In the genomic region with DNA sequence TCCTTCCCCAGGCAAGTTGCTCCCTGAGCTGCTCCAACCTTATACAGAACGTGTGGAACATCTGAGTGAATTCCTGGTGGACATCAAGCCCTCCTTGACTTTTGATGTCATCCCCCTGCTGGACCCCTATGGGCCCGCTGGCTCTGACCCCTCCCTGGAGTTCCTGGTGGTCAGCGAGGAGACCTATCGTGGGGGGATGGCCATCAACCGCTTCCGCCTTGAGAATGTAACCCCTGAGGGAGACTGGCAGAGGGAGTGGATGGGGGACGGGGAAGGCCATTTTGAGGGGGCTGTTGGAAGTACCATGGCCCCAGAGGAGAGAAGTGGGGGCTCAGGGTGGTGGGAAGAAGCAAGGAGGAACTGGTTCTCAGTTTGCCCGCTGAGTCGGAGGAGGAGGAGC, we compare ENCODE assay signal across 10 cellular contexts. TPM values are rescaled to one million over a fixed set of nuclear protein-coding genes. Genes with fewer than 3 reads are reported as not detected.
DNase-seq lines count a peak whose midpoint lies in the region; ATAC-seq and TF ChIP-seq lines count a peak whose summit lies in the region.
"Had no signal": no experiment of that assay in that cellular context is flagged by ENCODE, and none has a peak within 500 bp of the region (broad histone marks: within the 10 kb centered on the region; RNA-seq: fewer than 3 reads in every experiment).

No MANE protein-coding gene starts in this region.

- POLR2A ChIA-PET in CD4-positive, alpha-beta memory T cell (lab: Charles Lee; ENCODE audit: partially characterized antibody), result interaction anchor here (0.5 to 6.3 kb wide), 6 partner anchors 10 to 409 kb away, joined by 3 to 73 read pairs (median 6); partner anchors contain the start of genes NAGLU, PSMC3IP and RETREG3

- TF ChIP-seq POLR2A in body of pancreas (IDR thresholded peaks at IDR 0.05), result no peak

- TF ChIP-seq RAD21 in neural cell (conservative IDR thresholded peaks at IDR 0.05), result no peak

- intact Hi-C loops in CD4-positive, alpha-beta memory T cell (cut with micrococcal nuclease), result loop anchor here (2.0 kb wide), 1 partner anchor 13 kb away; the partner anchor contains the start of gene PSMC3IP
- intact Hi-C loops in body of pancreas (cut with DNase I) (no loop called here), upper lobe of right lung (cut with DNase I) (no loop called here)

- H3K27ac Mint-ChIP-seq in CD4-positive, alpha-beta memory T cell, result peak overlapping the region; percentile 41 to 96 (median 67)

- H3F3A ChIP-seq in neural cell (ENCODE audit: insufficient read depth, low read length, poor library complexity, severe bottlenecking), result no peaks in the 10 kb centered on the region

- H3K9me2 ChIP-seq in Karpas-422 (replicated peaks; ENCODE audit: insufficient read depth, low read length) (no peaks in the 10 kb centered on the region), neural cell (ENCODE audit: insufficient read depth, low read length) (no peaks in the 10 kb centered on the region)

- H3K9me3 Mint-ChIP-seq in CD4-positive, alpha-beta memory T cell, result peaks cover 0 to 2% (median 0%) of the 10 kb centered on the region in 8 donors

- no peaks in the 10 kb centered on the region for H3K9me3 ChIP-seq in CD4-positive, alpha-beta memory T cell (ENCODE audit: control insufficient read depth in 1 of 2, low read length in 2 of 2)
- H3K9me3 ChIP-seq in Karpas-422 (ENCODE audit: low read length) (no peaks in the 10 kb centered on the region), body of pancreas (no peaks in the 10 kb centered on the region), neural cell (ENCODE audit: low read length) (no peaks in the 10 kb centered on the region), upper lobe of right lung (no peaks in the 10 kb centered on the region)

- H3K79me2 ChIP-seq in Karpas-422 (ENCODE audit: low read length) (peaks cover 48% of the 10 kb centered on the region), neural cell (replicated peaks; ENCODE audit: insufficient read depth, low read length) (peaks cover 16% of the 10 kb centered on the region)

- H3K9ac ChIP-seq in Karpas-422 (ENCODE audit: low read length) (peak overlapping the region; percentile 96), neural cell (ENCODE audit: low read length) (no peak overlapping the region)

- WGBS in body of pancreas, 2 donors, result 70 to 79% methylated on average over 9 of the region's 9 CpGs

- in situ Hi-C loops in GM13976 (cut with MboI; ENCODE audit: low sequenced_read_pairs, unreplicated experiment), result no loop called here

- H3K36me3 ChIP-seq in CD4-positive, alpha-beta memory T cell (ENCODE audit: insufficient read depth, low read length), result peaks cover 28% of the 10 kb centered on the region
- H3K36me3 ChIP-seq in Karpas-422 (ENCODE audit: insufficient read depth, low read length) (peaks cover 15% of the 10 kb centered on the region; the same call in 1 of the 2 replicates), body of pancreas (replicated peaks in 1 of 2; ENCODE audit: insufficient read depth in 1 of 2, low read depth in 2 of 2) (peaks cover 0 to 15% of the 10 kb centered on the region in 2 donors), neural cell (ENCODE audit: insufficient read depth, low read length) (no peaks in the 10 kb centered on the region), upper lobe of right lung (peaks cover 29% of the 10 kb centered on the region)

- ATAC-seq in body of pancreas (no peak), HG03135 (IDR thresholded peaks at IDR 0.05; ENCODE audit: unreplicated experiment) (no peak), upper lobe of right lung (no peak)

- DNase-seq in CD4-positive, alpha-beta memory T cell, result no peak
- DNase-seq in Karpas-422, result no peak
- no peak for DNase-seq in body of pancreas
- no peak for DNase-seq in upper lobe of right lung
- no peak for DNase-seq in GM13976 (ENCODE audit: low spot score)
- DNase-seq in middle frontal gyrus (ENCODE audit: extremely low spot score, low spot score), result no peak
- DNase-seq: GF-D8, islet precursor cell had no signal

- H2AFZ ChIP-seq in Karpas-422 (ENCODE audit: low read length), result no peak overlapping the region
- H2AFZ ChIP-seq in neural cell (ENCODE audit: low read depth, low read length), result no peak overlapping the region

- H3K4me1 Mint-ChIP-seq in CD4-positive, alpha-beta memory T cell, result peaks cover 19 to 61% (median 44%) of the 10 kb centered on the region in 4 donors

- peaks cover 0 to 38% of the 10 kb centered on the region in 2 donors for H3K36me3 Mint-ChIP-seq in CD4-positive, alpha-beta memory T cell

- CTCF ChIA-PET in CD4-positive, alpha-beta memory T cell (lab: Charles Lee; ENCODE audit: partially characterized antibody), result interaction anchor here (0.6 to 4.5 kb wide), 4 partner anchors 11 to 46 kb away, joined by 3 to 37 read pairs (median 6); partner anchors contain the start of gene PSMC3IP

- no peaks in the 10 kb centered on the region for H3K27me3 ChIP-seq in CD4-positive, alpha-beta memory T cell (ENCODE audit: insufficient read depth, low read length)
- no peaks in the 10 kb centered on the region for H3K27me3 ChIP-seq in Karpas-422 (ENCODE audit: low read length)
- no peaks in the 10 kb centered on the region for H3K27me3 ChIP-seq in body of pancreas
- no peaks in the 10 kb centered on the region for H3K27me3 ChIP-seq in neural cell (ENCODE audit: insufficient read depth, low read depth, low read length)
- no peaks in the 10 kb centered on the region for H3K27me3 ChIP-seq in upper lobe of right lung

- H4K20me1 ChIP-seq in Karpas-422 (ENCODE audit: insufficient read depth, low read depth, low read length) (no peaks in the 10 kb centered on the region), neural cell (ENCODE audit: insufficient read depth) (no peaks in the 10 kb centered on the region)

- no peaks in the 10 kb centered on the region for H3K27me3 Mint-ChIP-seq in CD4-positive, alpha-beta memory T cell

- H3K4me3 Mint-ChIP-seq in CD4-positive, alpha-beta memory T cell, result peak overlapping the region in 7 of 8 donors; percentile 42 to 95 (median 79)

- TF ChIP-seq EP300 in neural cell (conservative IDR thresholded peaks at IDR 0.05; ENCODE audit: poor library complexity, severe bottlenecking), result no peak

- peaks cover 55% of the 10 kb centered on the region for H3K4me1 ChIP-seq in CD4-positive, alpha-beta memory T cell (ENCODE audit: insufficient read depth, low read length)
- peaks cover 39% of the 10 kb centered on the region for H3K4me1 ChIP-seq in Karpas-422 (ENCODE audit: low read length)
- peaks cover 60% of the 10 kb centered on the region for H3K4me1 ChIP-seq in body of pancreas
- H3K4me1 ChIP-seq in upper lobe of right lung, result peaks cover 50% of the 10 kb centered on the region

- no peak overlapping the region for H3K4me3 ChIP-seq in CD4-positive, alpha-beta memory T cell (ENCODE audit: low read length in 2 of 2)
- H3K4me3 ChIP-seq in Karpas-422 (ENCODE audit: low read length) (peak overlapping the region; percentile 91; the same call in 1 of the 2 replicates), body of pancreas (no peak overlapping the region), neural cell (ENCODE audit: low read length) (peak overlapping the region; percentile 93), upper lobe of right lung (no peak overlapping the region)

- H3K4me2 ChIP-seq in Karpas-422 (ENCODE audit: low read depth, low read length, poor library complexity, severe bottlenecking) (peak overlapping the region; percentile 93), neural cell (ENCODE audit: low read length) (no peak overlapping the region)

- TF ChIP-seq CTCF in body of pancreas (IDR thresholded peaks at IDR 0.05) (no peak), neural cell (IDR thresholded peaks at IDR 0.05; ENCODE audit: poor library complexity, severe bottlenecking) (no peak), upper lobe of right lung (IDR thresholded peaks at IDR 0.05) (no peak), GM13976 (IDR thresholded peaks at IDR 0.05; ENCODE audit: borderline replicate concordance, control extremely low read depth, extremely low read depth, insufficient read depth, missing control alignments) (no peak)

- H3K27ac ChIP-seq in CD4-positive, alpha-beta memory T cell (ENCODE audit: low read depth, low read length), result no peak overlapping the region
- no peak overlapping the region for H3K27ac ChIP-seq in Karpas-422 (ENCODE audit: low read length)
- H3K27ac ChIP-seq in body of pancreas, result peak overlapping the region in 3 of 4 donors; percentile 85 to 93 (median 90)
- no peak overlapping the region for H3K27ac ChIP-seq in neural cell (ENCODE audit: low read length)
- no peak overlapping the region for H3K27ac ChIP-seq in upper lobe of right lung

RNA-seq across cellular contexts. Expression of gene COASY, which starts 2.0 kb away (rescaled TPM):
- total RNA-seq in CD4-positive, alpha-beta memory T cell, result 10 to 100 TPM; 65.2 to 71.1 TPM
- 10 to 100 TPM; 44.6 to 66.0 TPM for polyA plus RNA-seq in CD4-positive, alpha-beta memory T cell
- 46.7 and 56.2 TPM in 2 replicates for total RNA-seq in Karpas-422 (2014; rRNA removed; shearing (Covaris generic); ENCODE audit: low replicate concordance)
- total RNA-seq in body of pancreas (10 to 100 TPM; 24.1 to 60.6 TPM), upper lobe of right lung (63.3 TPM)
- polyA plus RNA-seq in neural cell, result 8.2 and 10.1 TPM in 2 replicates
- polyA minus RNA-seq in neural cell, result 4.6 and 5.4 TPM in 2 replicates

RNA-seq across cellular contexts. Expression of gene MLX, which starts 3.0 kb away (rescaled TPM):
- 10 to 100 TPM; 73.3 to 73.7 TPM for total RNA-seq in CD4-positive, alpha-beta memory T cell
- 10 to 100 TPM; 38.1 to 53.6 TPM for polyA plus RNA-seq in CD4-positive, alpha-beta memory T cell
- 33.0 and 42.4 TPM in 2 replicates for total RNA-seq in Karpas-422 (2014; rRNA removed; shearing (Covaris generic); ENCODE audit: low replicate concordance)
- total RNA-seq in body of pancreas (10 to 100 TPM; 24.9 to 28.7 TPM), upper lobe of right lung (61.3 TPM)
- polyA plus RNA-seq in neural cell, result 35.7 and 47.2 TPM in 2 replicates
- 41.1 and 45.0 TPM in 2 replicates for polyA minus RNA-seq in neural cell

RNA-seq across cellular contexts. Expression of gene HSD17B1, which starts 11.2 kb away (rescaled TPM):
- 1 to 10 TPM; 1.2 TPM for total RNA-seq in CD4-positive, alpha-beta memory T cell
- polyA plus RNA-seq in CD4-positive, alpha-beta memory T cell, result under 1 TPM; 0.07 to 0.88 TPM
- 0.22 and 1.3 TPM in 2 replicates for total RNA-seq in Karpas-422 (2014; rRNA removed; shearing (Covaris generic); ENCODE audit: low replicate concordance)
- 1 to 10 TPM in 1 of 2 donors, under 1 TPM in 1; 0.78 to 9.2 TPM for total RNA-seq in body of pancreas
- 1.0 and 2.1 TPM in 2 replicates for polyA plus RNA-seq in neural cell
- 1.4 and 1.7 TPM in 2 replicates for polyA minus RNA-seq in neural cell
- total RNA-seq in upper lobe of right lung, result 1.4 TPM

RNA-seq across cellular contexts. Expression of gene PSMC3IP, which starts 13.6 kb away (rescaled TPM):
- 1 to 10 TPM; 3.4 to 4.5 TPM for total RNA-seq in CD4-positive, alpha-beta memory T cell
- polyA plus RNA-seq in CD4-positive, alpha-beta memory T cell, result 1 to 10 TPM in 1 of 2 donors, under 1 TPM in 1; 0.93 to 1.9 TPM
- total RNA-seq in Karpas-422 (2014; rRNA removed; shearing (Covaris generic); ENCODE audit: low replicate concordance), result 5.3 and 7.9 TPM in 2 replicates
- total RNA-seq in body of pancreas (1 to 10 TPM in 1 of 2 donors, not detected in 1; 2.1 TPM), upper lobe of right lung (4.2 TPM)
- 22.5 and 36.2 TPM in 2 replicates for polyA plus RNA-seq in neural cell
- 6.3 and 8.0 TPM in 2 replicates for polyA minus RNA-seq in neural cell

RNA-seq across cellular contexts. Expression of gene NAGLU, which starts 27.9 kb away (rescaled TPM):
- total RNA-seq in CD4-positive, alpha-beta memory T cell, result 10 to 100 TPM; 20.6 to 22.8 TPM
- polyA plus RNA-seq in CD4-positive, alpha-beta memory T cell, result 10 to 100 TPM in 1 of 2 donors, 1 to 10 TPM in 1; 8.5 to 15.5 TPM
- 40.0 and 71.8 TPM in 2 replicates for total RNA-seq in Karpas-422 (2014; rRNA removed; shearing (Covaris generic); ENCODE audit: low replicate concordance)
- total RNA-seq in body of pancreas (100 to 1,000 TPM in 1 of 2 donors, 10 to 100 TPM in 1; 46.4 to 110 TPM), upper lobe of right lung (46.9 TPM)
- 12.1 and 17.1 TPM in 2 replicates for polyA plus RNA-seq in neural cell
- 7.6 and 8.5 TPM in 2 replicates for polyA minus RNA-seq in neural cell

Comparison
In these comparisons a context has a peak if more than half of its experiments do, and no peak if none do; other contexts are left out.
1. H3K27ac ChIP-seq: peak in body of pancreas (3 of 4); none in CD4-positive, alpha-beta memory T cell (single experiment), Karpas-422 (single experiment), neural cell (single experiment) and upper lobe of right lung (single experiment).
2. H3K4me3 ChIP-seq: peak in Karpas-422 (single experiment) and neural cell (single experiment); none in CD4-positive, alpha-beta memory T cell (0 of 2), body of pancreas (0 of 2) and upper lobe of right lung (single experiment).